Comparison of ENCODE assay signal across 8 cellular contexts in genomic region chr10:135601-136464, GRCh38. TPM values are rescaled to one million over a fixed set of nuclear protein-coding genes. Genes with fewer than 3 reads are reported as not detected.
DNase-seq lines count a peak whose midpoint lies in the region; ATAC-seq, FAIRE-seq and TF ChIP-seq lines count a peak whose summit lies in the region.

No MANE protein-coding gene starts in this region.

- POLR2A ChIA-PET in A549 (lab: Yijun Ruan, JAX) = interaction anchor here (0.6 to 1.1 kb wide), 5 partner anchors 9 to 193 kb away, joined by 3 read pairs; no protein-coding TSS in a partner anchor

- H3K27ac ChIP-seq in A549 = peak overlapping the region; percentile 95 to 99

- H3K27me3 ChIP-seq in NT2/D1 (ENCODE audit: insufficient read depth, insufficient read length) = peaks cover 13% of the 10 kb centered on the region

- H3K4me3 ChIP-seq in A549 = peak overlapping the region; percentile 68
- H3K4me3 ChIP-seq in NT2/D1 (ENCODE audit: insufficient read length, low read depth) = peak overlapping the region; percentile 81

- TF ChIP-seq POLR2A in A549 (IDR thresholded peaks at IDR 0.05; ENCODE audit: low read length) (no peak; the same call in 1 of the 2 replicates), GM18526 (IDR thresholded peaks at IDR 0.05; ENCODE audit: extremely low read depth, insufficient read length) (peak; percentile 44)

- H3K4me1 Mint-ChIP-seq in stimulated activated effector memory CD8-positive, alpha-beta T cell treated with anti-CD3 and anti-CD28 coated beads, Interleukin-12 subunit alpha, Interleukin-12 subunit beta, amount 100 ng/mL, for 72 hours = peaks cover 28% of the 10 kb centered on the region

- H3K9me3 ChIP-seq in A549 = no peaks in the 10 kb centered on the region
- no peaks in the 10 kb centered on the region for H3K9me3 ChIP-seq in NT2/D1 (ENCODE audit: insufficient read depth, low read length)

- peaks cover 14% of the 10 kb centered on the region for H3K36me3 Mint-ChIP-seq in stimulated activated effector memory CD8-positive, alpha-beta T cell treated with anti-CD3 and anti-CD28 coated beads, Interleukin-12 subunit alpha, Interleukin-12 subunit beta, amount 100 ng/mL, for 72 hours

- peaks cover 36% of the 10 kb centered on the region for H3K4me1 ChIP-seq in A549
- peaks cover 2% of the 10 kb centered on the region for H3K4me1 ChIP-seq in NT2/D1 (ENCODE audit: insufficient read depth, insufficient read length)

- TF ChIP-seq RAD21 in A549 (conservative IDR thresholded peaks at IDR 0.05 in 1 of 2, IDR thresholded peaks at IDR 0.05 in 1 of 2) = no peak

- no peak for TF ChIP-seq EP300 in A549 (IDR thresholded peaks at IDR 0.05)

- no peak for TF ChIP-seq CTCF in A549 (IDR thresholded peaks at IDR 0.05)

- CTCF ChIA-PET in A549 (lab: Yijun Ruan, JAX) = interaction anchor here (0.6 to 1.4 kb wide), 5 partner anchors 28 to 68 kb away, joined by 3 to 4 read pairs (median 3); no protein-coding TSS in a partner anchor

- no peaks in the 10 kb centered on the region for H3K36me3 ChIP-seq in NT2/D1 (ENCODE audit: insufficient read depth, insufficient read length, low read length)

- DNase-seq in A549 (ENCODE audit: low read depth in 1 of 2, low spot score in 1 of 2) = peak; percentile 58 to 64
- DNase-seq in NT2/D1 (ENCODE audit: low read depth, low spot score) = no peak
- peak; percentile 76 to 77 for DNase-seq in activated T-cell treated with anti-CD3 and anti-CD28 coated beads, Interleukin-2, amount 50 U/mL, for 48 hours
- peak; percentile 64 for DNase-seq in myocyte (ENCODE audit: low read depth)
- peak; percentile 48 to 82 for DNase-seq in stimulated activated effector memory CD8-positive, alpha-beta T cell treated with anti-CD3 and anti-CD28 coated beads, Interleukin-12 subunit alpha, Interleukin-12 subunit beta, amount 100 ng/mL, for 72 hours (ENCODE audit: low spot score in 2 of 2)

- FAIRE-seq in A549 (lab: Jason Lieb, UNC) = no peak

- H3K9me3 Mint-ChIP-seq in stimulated activated effector memory CD8-positive, alpha-beta T cell treated with anti-CD3 and anti-CD28 coated beads, Interleukin-12 subunit alpha, Interleukin-12 subunit beta, amount 100 ng/mL, for 72 hours = no peaks in the 10 kb centered on the region

- 0% methylated on average over 16 of the region's 112 CpGs for WGBS in A549 (ENCODE audit: missing lambda C conversion rate)

- H3K9ac ChIP-seq in NT2/D1 (ENCODE audit: insufficient read length, low read depth) = peak overlapping the region; percentile 85

- peak overlapping the region; percentile 95 for H3K4me2 ChIP-seq in A549

- peak overlapping the region; percentile 80 for H3K4me3 Mint-ChIP-seq in stimulated activated effector memory CD8-positive, alpha-beta T cell treated with anti-CD3 and anti-CD28 coated beads, Interleukin-12 subunit alpha, Interleukin-12 subunit beta, amount 100 ng/mL, for 72 hours

- ATAC-seq in A549 (peak; percentile 58 to 61), HG03039 (IDR thresholded peaks at IDR 0.05; ENCODE audit: unreplicated experiment) (peak; percentile 34), esophagus mucosa (peak; percentile 77)
- ATAC-seq in stimulated activated effector memory CD8-positive, alpha-beta T cell treated with anti-CD3 and anti-CD28 coated beads, Interleukin-12 subunit alpha, Interleukin-12 subunit beta, amount 100 ng/mL, for 72 hours = peak; percentile 56

- peak overlapping the region; percentile 90 for H3K27ac Mint-ChIP-seq in stimulated activated effector memory CD8-positive, alpha-beta T cell treated with anti-CD3 and anti-CD28 coated beads, Interleukin-12 subunit alpha, Interleukin-12 subunit beta, amount 100 ng/mL, for 72 hours

TF ChIP-seq in A549, 52 proteins besides CTCF, POLR2A, EP300 and RAD21:
- TF ChIP-seq REST (IDR thresholded peaks at IDR 0.05) (peak; percentile 56), HEYL (CRISPR knock-in tag; IDR thresholded peaks at IDR 0.05) (no peak), ZFP36 (IDR thresholded peaks at IDR 0.05; ENCODE audit: borderline replicate concordance, partially characterized antibody) (no peak), ZSCAN20 (CRISPR knock-in tag; IDR thresholded peaks at IDR 0.05) (no peak), JUN (IDR thresholded peaks at IDR 0.05) (peak in 1 of 2 experiments; percentile 46; a peak in 2 of 5 replicates), HOXB13 (CRISPR knock-in tag; IDR thresholded peaks at IDR 0.05; ENCODE audit: low read depth) (no peak), HDAC2 (IDR thresholded peaks at IDR 0.05) (no peak), PHF8 (IDR thresholded peaks at IDR 0.05; ENCODE audit: borderline replicate concordance, low read depth) (peak; percentile 98), BHLHE40 (IDR thresholded peaks at IDR 0.05; ENCODE audit: low read depth, low read length) (no peak), BCL3 (IDR thresholded peaks at IDR 0.05) (no peak)
- TF ChIP-seq, protein P1, sequence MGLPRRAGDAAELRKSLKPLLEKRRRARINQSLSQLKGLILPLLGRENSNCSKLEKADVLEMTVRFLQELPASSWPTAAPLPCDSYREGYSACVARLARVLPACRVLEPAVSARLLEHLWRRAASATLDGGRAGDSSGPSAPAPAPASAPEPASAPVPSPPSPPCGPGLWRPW (IDR thresholded peaks at IDR 0.05) = no peak
- TF ChIP-seq, protein P2, sequence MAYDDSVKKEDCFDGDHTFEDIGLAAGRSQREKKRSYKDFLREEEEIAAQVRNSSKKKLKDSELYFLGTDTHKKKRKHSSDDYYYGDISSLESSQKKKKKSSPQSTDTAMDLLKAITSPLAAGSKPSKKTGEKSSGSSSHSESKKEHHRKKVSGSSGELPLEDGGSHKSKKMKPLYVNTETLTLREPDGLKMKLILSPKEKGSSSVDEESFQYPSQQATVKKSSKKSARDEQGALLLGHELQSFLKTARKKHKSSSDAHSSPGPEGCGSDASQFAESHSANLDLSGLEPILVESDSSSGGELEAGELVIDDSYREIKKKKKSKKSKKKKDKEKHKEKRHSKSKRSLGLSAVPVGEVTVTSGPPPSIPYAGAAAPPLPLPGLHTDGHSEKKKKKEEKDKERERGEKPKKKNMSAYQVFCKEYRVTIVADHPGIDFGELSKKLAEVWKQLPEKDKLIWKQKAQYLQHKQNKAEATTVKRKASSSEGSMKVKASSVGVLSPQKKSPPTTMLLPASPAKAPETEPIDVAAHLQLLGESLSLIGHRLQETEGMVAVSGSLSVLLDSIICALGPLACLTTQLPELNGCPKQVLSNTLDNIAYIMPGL (CRISPR knock-in tag; IDR thresholded peaks at IDR 0.05; ENCODE audit: borderline replicate concordance) = peak; percentile 96
TF ChIP-seq in A549: peak in this region for 4.

RNA-seq across cellular contexts. Expression of gene ZMYND11, which starts 0.6 kb away (rescaled TPM):
- polyA plus RNA-seq in A549 (2011; rRNA removed) = 77.1 and 99.7 TPM in 2 replicates
- polyA plus RNA-seq in A549 (2012; cell fraction: cytosol; rRNA removed) = 22.7 and 23.3 TPM in 2 replicates
- polyA plus RNA-seq in A549 (2012; cell fraction: nucleus; rRNA removed) = 9.8 and 12.1 TPM in 2 replicates
- 47.5 to 49.6 TPM (median 47.7 TPM) in 3 replicates for polyA plus RNA-seq in A549 (2017; fragmentation: RNase III; extraction: RNeasy Plus Mini Kit Qiagen cat#74134 plus additional on column Dnase treatment)
- polyA minus RNA-seq in A549 (2011; rRNA and poly(A)+ RNA removed) = 29.6 and 32.5 TPM in 2 replicates
- total RNA-seq in esophagus mucosa = 30.0 TPM
- total RNA-seq in myocyte = 71.0 and 72.6 TPM in 2 replicates
- polyA plus RNA-seq in myocyte (2012) = 37.8 TPM
